23 cellular contexts compared by ENCODE assay signal in the genomic region with DNA sequence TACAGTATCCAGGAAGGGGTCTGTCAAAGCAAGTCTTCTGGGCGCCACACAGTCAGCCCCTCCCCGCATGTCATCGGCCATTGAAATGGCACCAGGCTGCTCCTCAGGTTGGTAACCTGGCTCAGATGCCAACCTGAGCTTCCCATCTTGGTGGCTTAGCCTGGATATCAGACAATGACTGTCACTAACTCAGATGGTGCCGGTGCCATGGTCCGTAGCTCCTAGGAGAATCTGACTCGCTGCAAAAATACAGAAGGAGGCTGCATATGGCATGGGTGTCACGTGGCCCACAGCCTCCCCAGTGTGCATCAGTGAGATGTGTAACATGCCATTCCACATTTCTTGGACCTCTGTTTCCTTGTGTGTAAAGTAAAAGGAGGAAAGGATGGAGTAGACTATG. TPM values are rescaled to one million over a fixed set of nuclear protein-coding genes. Genes with fewer than 3 reads are reported as not detected.
A peak's percentile ranks its signal among the peaks of the same experiment; 100 is the strongest.
DNase-seq lines count a peak whose midpoint lies in the region; ATAC-seq and TF ChIP-seq lines count a peak whose summit lies in the region.
"Had no signal": no experiment of that assay in that cellular context is flagged by ENCODE, and none has a peak within 500 bp of the region (broad histone marks: within the 10 kb centered on the region; RNA-seq: fewer than 3 reads in every experiment).

No MANE protein-coding gene starts in this region.

- DNase-seq in right cardiac atrium, result no peak
- no peak for DNase-seq in heart left ventricle
- DNase-seq in lower lobe of right lung, result no peak
- DNase-seq in upper lobe of left lung, result no peak
- DNase-seq in CD14-positive monocyte (ENCODE audit: low spot score), result no peak
- DNase-seq in activated effector memory CD4-positive, alpha-beta T cell treated with Interleukin-2 at 50 U/mL for 16 hours, result no peak
- DNase-seq in left colon, result no peak
- DNase-seq: 8988T; CD4-positive, CD25-positive, alpha-beta regulatory T cell; CD8-positive, alpha-beta memory T cell; COR-L47; DMS 273 treated with DMSO at 0.1 percent for 48 hours; DMS79; GF-D8; GOT3; H7; HFFc6 had no signal

- no peaks in the 10 kb centered on the region for H3K36me3 ChIP-seq in heart left ventricle
- H3K36me3 ChIP-seq in lower lobe of right lung, result no peaks in the 10 kb centered on the region
- H3K36me3 ChIP-seq in upper lobe of left lung, result peaks cover 0 to 7% (median 0%) of the 10 kb centered on the region in 4 donors
- H3K36me3 ChIP-seq: BLaER1 treated with 17β-estradiol and CSF1 and Interleukin-3, amounts not matched to agents 10 nM and 100 nM had no signal

- WGBS in right cardiac atrium, result 87% methylated on average over 7 of the region's 7 CpGs
- 95 to 98% (median 96%) methylated on average over 7 of the region's 7 CpGs for WGBS in heart left ventricle, 4 donors
- 72 to 87% methylated on average over 7 of the region's 7 CpGs for WGBS in upper lobe of left lung, 2 donors

- no peaks in the 10 kb centered on the region for H3K36me3 Mint-ChIP-seq in CD14-positive monocyte
- H3K36me3 Mint-ChIP-seq: CD4-positive, CD25-positive, alpha-beta regulatory T cell; CD8-positive, alpha-beta memory T cell; IgD-negative memory B cell had no signal

- H3K27ac Mint-ChIP-seq in CD14-positive monocyte, result no peak overlapping the region
- H3K27ac Mint-ChIP-seq: CD4-positive, CD25-positive, alpha-beta regulatory T cell; CD8-positive, alpha-beta memory T cell; HFFc6; IgD-negative memory B cell had no signal

- TF ChIP-seq CTCF in heart left ventricle (IDR thresholded peaks at IDR 0.05) (no peak), lower lobe of right lung (IDR thresholded peaks at IDR 0.05) (no peak), upper lobe of left lung (IDR thresholded peaks at IDR 0.05) (no peak), CD14-positive monocyte (IDR thresholded peaks at IDR 0.05) (no peak)

- no peaks in the 10 kb centered on the region for H3K4me1 Mint-ChIP-seq in CD14-positive monocyte
- H3K4me1 Mint-ChIP-seq: CD8-positive, alpha-beta memory T cell; IgD-negative memory B cell had no signal

- H3K27me3 ChIP-seq in right cardiac atrium (ENCODE audit: control insufficient read depth, insufficient read depth) (no peaks in the 10 kb centered on the region), heart left ventricle (no peaks in the 10 kb centered on the region), lower lobe of right lung (ENCODE audit: low read depth) (no peaks in the 10 kb centered on the region), upper lobe of left lung (no peaks in the 10 kb centered on the region)
- H3K27me3 ChIP-seq: BLaER1 treated with 17β-estradiol and CSF1 and Interleukin-3, amounts not matched to agents 10 nM and 100 nM had no signal

- H3K27ac ChIP-seq in right cardiac atrium (ENCODE audit: low read length) (peak overlapping the region; percentile 2), heart left ventricle (peak overlapping the region in 1 of 12 donors; percentile 67), lower lobe of right lung (peak overlapping the region; percentile 81), upper lobe of left lung (peak overlapping the region in 3 of 4 donors; percentile 24 to 85 (median 36))
- H3K27ac ChIP-seq: BLaER1 treated with 17β-estradiol and CSF1 and Interleukin-3, amounts not matched to agents 10 nM and 100 nM had no signal

- intact Hi-C loops in right cardiac atrium (cut with DNase I) (no loop called here), heart left ventricle (cut with DNase I) (no loop called here), lower lobe of right lung (cut with DNase I) (no loop called here), CD14-positive monocyte (cut with micrococcal nuclease) (no loop called here), left colon (cut with DNase I, micrococcal nuclease) (no loop called here)

- no peak for TF ChIP-seq POLR2A in heart left ventricle (IDR thresholded peaks at IDR 0.05)
- no peak for TF ChIP-seq POLR2A in upper lobe of left lung (IDR thresholded peaks at IDR 0.05)

- no peaks in the 10 kb centered on the region for H3K9me3 ChIP-seq in right cardiac atrium (ENCODE audit: control insufficient read depth, low read length)
- H3K9me3 ChIP-seq in heart left ventricle, result no peaks in the 10 kb centered on the region
- H3K9me3 ChIP-seq in lower lobe of right lung, result no peaks in the 10 kb centered on the region
- H3K9me3 ChIP-seq in upper lobe of left lung, result no peaks in the 10 kb centered on the region

- peak overlapping the region; percentile 7 for H3K4me3 ChIP-seq in right cardiac atrium (ENCODE audit: low read length)
- H3K4me3 ChIP-seq in heart left ventricle, result no peak overlapping the region
- H3K4me3 ChIP-seq in lower lobe of right lung, result peak overlapping the region; percentile 42
- H3K4me3 ChIP-seq in upper lobe of left lung, result peak overlapping the region in 1 of 4 donors; percentile 45
- H3K4me3 ChIP-seq: BLaER1 treated with 17β-estradiol and CSF1 and Interleukin-3, amounts not matched to agents 10 nM and 100 nM; GM12878 had no signal

- H3K9me3 Mint-ChIP-seq in CD14-positive monocyte, result peaks cover 0 to 1% (median 0%) of the 10 kb centered on the region in 7 donors
- H3K9me3 Mint-ChIP-seq: CD8-positive, alpha-beta memory T cell; HFFc6; IgD-negative memory B cell had no signal

- H3K4me1 ChIP-seq in right cardiac atrium (ENCODE audit: control insufficient read depth, insufficient read depth, low read length) (peaks cover 10% of the 10 kb centered on the region), heart left ventricle (peaks cover 0 to 47% (median 16%) of the 10 kb centered on the region in 12 donors), lower lobe of right lung (peaks cover 10% of the 10 kb centered on the region), upper lobe of left lung (peaks cover 0 to 9% (median 7%) of the 10 kb centered on the region in 4 donors)

- no peak overlapping the region for H3K4me3 Mint-ChIP-seq in CD14-positive monocyte
- H3K4me3 Mint-ChIP-seq: CD4-positive, CD25-positive, alpha-beta regulatory T cell; CD8-positive, alpha-beta memory T cell; HFFc6; IgD-negative memory B cell had no signal

- H3K27me3 Mint-ChIP-seq in CD14-positive monocyte (ENCODE audit: low read depth in 3 of 3), result peaks cover 0 to 2% (median 1%) of the 10 kb centered on the region in 3 donors
- H3K27me3 Mint-ChIP-seq: CD8-positive, alpha-beta memory T cell; IgD-negative memory B cell had no signal

- TF ChIP-seq EP300 in upper lobe of left lung (IDR thresholded peaks at IDR 0.05), result no peak

- ATAC-seq in right cardiac atrium (no peak), heart left ventricle (no peak), lower lobe of right lung (no peak), upper lobe of left lung (ENCODE audit: low FRiP score in 2 of 2) (no peak), left colon (no peak)
- ATAC-seq: GM12878, HCT116, HepG2 had no signal

RNA-seq across cellular contexts. Expression of a gene that starts 3.2 kb away (rescaled TPM):
- total RNA-seq in right cardiac atrium, result 10 to 100 TPM; 21.2 to 33.2 (median 24.9) TPM
- 31.8 TPM for polyA plus RNA-seq in right cardiac atrium
- 10 to 100 TPM in 5 of 9 donors, 1 to 10 TPM in 4; 8.2 to 19.1 (median 10.1) TPM for total RNA-seq in heart left ventricle
- 10 to 100 TPM in 1 of 2 donors, 1 to 10 TPM in 1; 8.6 to 18.4 TPM for polyA plus RNA-seq in heart left ventricle
- 45.2 TPM for total RNA-seq in lower lobe of right lung
- 100 to 1,000 TPM in 1 of 6 donors, 10 to 100 TPM in 5; 33.5 to 110 (median 39.6) TPM for total RNA-seq in upper lobe of left lung
- not detected for polyA plus RNA-seq in CD14-positive monocyte
- 10 to 100 TPM; 52.7 to 55.6 TPM for total RNA-seq in left colon
- total RNA-seq: A673; CD4-positive, CD25-positive, alpha-beta regulatory T cell; CD8-positive, alpha-beta memory T cell; H7; HFFc6 had no signal
- polyA plus RNA-seq: CD4-positive, CD25-positive, alpha-beta regulatory T cell; CD8-positive, alpha-beta memory T cell; IgD-negative memory B cell had no signal

Comparison
In these comparisons a context has a peak if more than half of its experiments do, and no peak if none do; other contexts are left out.
1. H3K4me3 ChIP-seq: peak in right cardiac atrium (single experiment) and lower lobe of right lung (single experiment); none in heart left ventricle (0 of 12).